In the genomic region with DNA sequence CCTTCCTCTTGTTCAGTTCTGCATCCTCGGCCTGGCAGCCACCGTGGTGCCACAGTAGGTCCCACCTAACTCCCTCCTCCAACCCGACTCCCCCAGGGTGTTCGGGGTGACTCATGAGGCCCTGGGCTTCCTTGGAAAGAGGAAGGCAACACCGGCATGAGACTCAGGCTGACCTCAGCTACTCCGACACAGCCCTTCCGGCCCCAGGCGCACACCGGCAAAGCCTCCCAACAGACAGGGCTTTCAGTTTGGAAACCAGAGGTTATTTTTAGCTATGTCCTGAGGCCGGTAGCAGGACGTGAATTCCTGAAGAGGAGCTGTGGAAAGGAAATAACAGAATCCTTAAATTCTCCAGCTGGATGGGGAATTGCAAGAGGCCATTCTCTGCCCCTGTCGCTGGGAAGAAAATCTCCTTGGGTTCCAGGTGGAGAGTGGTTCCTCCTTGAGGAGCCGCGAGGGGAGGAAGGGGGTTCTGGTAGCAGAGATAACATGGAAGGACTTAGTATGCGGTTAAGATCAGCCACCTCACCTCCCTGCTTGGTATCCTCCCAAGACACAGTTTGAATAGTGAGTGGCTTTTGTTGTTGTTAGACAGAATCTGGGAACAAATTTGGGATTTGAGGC, we compare ENCODE assay signal across 9 cellular contexts. TPM values are rescaled to one million over a fixed set of nuclear protein-coding genes. Genes with fewer than 3 reads are reported as not detected.
DNase-seq lines count a peak whose midpoint lies in the region; ATAC-seq lines count a peak whose summit lies in the region.
"Had no signal": no experiment of that assay in that cellular context is flagged by ENCODE, and none has a peak within 500 bp of the region (broad histone marks: within the 10 kb centered on the region; RNA-seq: fewer than 3 reads in every experiment).

No MANE protein-coding gene starts in this region.

- H3K79me2 ChIP-seq in mesendoderm (ENCODE audit: control insufficient read depth, insufficient read depth, low read length), result peaks cover 14% of the 10 kb centered on the region

- H4K8ac ChIP-seq in mesendoderm (ENCODE audit: low read depth, low read length), result no peak overlapping the region

- ATAC-seq in aorta (ENCODE audit: low FRiP score), result peak; percentile 81
- ATAC-seq in HG03378 (IDR thresholded peaks at IDR 0.05; ENCODE audit: unreplicated experiment), result no peak
- no peak for ATAC-seq in HG03095 (IDR thresholded peaks at IDR 0.05; ENCODE audit: unreplicated experiment)

- H3K4me1 ChIP-seq in mesendoderm (ENCODE audit: control insufficient read depth, low read depth, low read length) (peaks cover 6% of the 10 kb centered on the region), aorta (ENCODE audit: control insufficient read depth in 1 of 2, insufficient read depth in 2 of 2, low read length in 2 of 2) (peaks cover 10 to 13% of the 10 kb centered on the region in 2 donors)

- no peaks in the 10 kb centered on the region for H3K9me3 ChIP-seq in aorta (ENCODE audit: control insufficient read depth, low read length)

- H3K27me3 ChIP-seq in mesendoderm (ENCODE audit: insufficient read depth, low read length, poor library complexity) (no peaks in the 10 kb centered on the region), aorta (ENCODE audit: control insufficient read depth in 1 of 2, insufficient read depth in 2 of 2, low read length in 1 of 2) (no peaks in the 10 kb centered on the region)

- no peak overlapping the region for H2AK5ac ChIP-seq in mesendoderm (ENCODE audit: low read length)

- H2BK120ac ChIP-seq in mesendoderm (ENCODE audit: low read depth, low read length), result no peak overlapping the region

- H2BK15ac ChIP-seq in mesendoderm (replicated peaks; ENCODE audit: low read depth), result no peak overlapping the region

- no peak overlapping the region for H4K5ac ChIP-seq in mesendoderm (ENCODE audit: low read length)

- DNase-seq in SIG-M5 treated with dmso at 0.1 percent for 504 hours (lab: John Stamatoyannopoulos, UW; ENCODE audit: unreplicated experiment), result peak; percentile 14
- no peak for DNase-seq in SIG-M5 (lab: John Stamatoyannopoulos, UW)
- peak; percentile 92 for DNase-seq in dermis blood vessel endothelial cell
- peak; percentile 84 for DNase-seq in mesendoderm
- DNase-seq in aorta, result peak; percentile 84 to 90
- DNase-seq in DMS153 (lab: John Stamatoyannopoulos, UW), result no peak
- DNase-seq: NCI-H1417 treated with DMSO at 0.1 percent for 48 hours had no signal

- intact Hi-C loops in aorta (cut with DNase I), result loop anchor here in 1 of 2 donors (10.0 kb wide), 1 partner anchor 405 kb away; no protein-coding TSS in a partner anchor

- H3K9ac ChIP-seq in mesendoderm (ENCODE audit: low read length), result no peak overlapping the region

- H3K4me3 ChIP-seq in mesendoderm (ENCODE audit: low read length) (no peak overlapping the region), aorta (ENCODE audit: low read length in 2 of 2) (no peak overlapping the region)

- no peak overlapping the region for H2BK5ac ChIP-seq in mesendoderm (ENCODE audit: low read length)

- H3K18ac ChIP-seq in mesendoderm (ENCODE audit: low read length), result no peak overlapping the region

- peaks cover 6% of the 10 kb centered on the region for H3K36me3 ChIP-seq in mesendoderm (ENCODE audit: control insufficient read depth, insufficient read depth, low read length)
- H3K36me3 ChIP-seq in aorta (ENCODE audit: control insufficient read depth in 1 of 2, insufficient read depth in 2 of 2, low read length in 1 of 2), result peaks cover 0 to 5% of the 10 kb centered on the region in 2 donors

- peaks cover 27% of the 10 kb centered on the region for H3K79me1 ChIP-seq in mesendoderm (ENCODE audit: low read length)

- H3K56ac ChIP-seq in mesendoderm (ENCODE audit: low read length), result peak overlapping the region; percentile 37

- WGBS in mesendoderm (ENCODE audit: extremely low coverage, insufficient coverage, low lambda C conversion rate), result no CpG with 5 or more reads among the region's 15 CpGs
- WGBS in aorta, 2 donors, result 20 to 21% methylated on average over 15 of the region's 15 CpGs

- H3K4ac ChIP-seq in mesendoderm (ENCODE audit: low read depth, low read length), result no peak overlapping the region

- no peak overlapping the region for H3K4me2 ChIP-seq in mesendoderm (ENCODE audit: low read length)

- H3K23ac ChIP-seq in mesendoderm (ENCODE audit: low read length), result no peak overlapping the region

- H3K27ac ChIP-seq in mesendoderm (ENCODE audit: low read depth, low read length), result peak overlapping the region; percentile 46
- H3K27ac ChIP-seq in aorta (ENCODE audit: low read depth in 1 of 2, low read length in 2 of 2), result peak overlapping the region; percentile 73 to 88

RNA-seq across cellular contexts. Expression of a gene that starts 24.4 kb away (rescaled TPM):
- total RNA-seq in dermis blood vessel endothelial cell (54.8 and 95.8 TPM in 2 replicates), aorta (10 to 100 TPM; 33.3 to 37.3 TPM)
- polyA plus RNA-seq in mesendoderm (2013, experiment 1 of 2), result 7.9 TPM
- 7.4 TPM for polyA plus RNA-seq in mesendoderm (2013, experiment 2 of 2)
- 10 to 100 TPM in 1 of 2 donors, 1 to 10 TPM in 1; 2.9 to 26.7 TPM for polyA plus RNA-seq in aorta

Comparison
In these comparisons a context has a peak if more than half of its experiments do, and no peak if none do; other contexts are left out.
1. DNase-seq: peak in SIG-M5 treated with dmso at 0.1 percent for 504 hours (single experiment), dermis blood vessel endothelial cell (single experiment), mesendoderm (single experiment) and aorta (2 of 2); none in SIG-M5 (single experiment) and DMS153 (single experiment).